10 cellular contexts compared by ENCODE assay signal in the genomic region with DNA sequence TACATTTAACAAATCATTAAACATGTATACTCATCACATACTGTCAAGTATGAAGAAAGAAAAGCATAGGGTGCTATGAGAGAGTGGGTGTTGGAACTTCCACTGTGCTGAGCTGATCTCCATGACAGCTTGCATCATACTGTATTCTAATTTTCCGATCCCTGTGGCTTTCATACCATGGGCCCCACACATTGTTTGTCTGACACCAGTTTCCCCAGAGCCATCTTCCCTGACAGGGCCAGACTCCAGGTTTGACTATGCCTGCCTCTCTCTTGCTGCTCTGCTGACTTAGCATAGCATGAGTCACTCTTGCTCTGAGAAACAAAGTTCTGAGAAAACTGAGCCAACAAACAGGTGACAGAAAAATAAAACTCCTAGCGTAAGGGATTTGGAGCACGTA. TPM values are rescaled to one million over a fixed set of nuclear protein-coding genes. Genes with fewer than 3 reads are reported as not detected.
DNase-seq lines count a peak whose midpoint lies in the region; ATAC-seq and TF ChIP-seq lines count a peak whose summit lies in the region.
"Had no signal": no experiment of that assay in that cellular context is flagged by ENCODE, and none has a peak within 500 bp of the region (broad histone marks: within the 10 kb centered on the region; RNA-seq: fewer than 3 reads in every experiment).

No MANE protein-coding gene starts in this region.

- no peaks in the 10 kb centered on the region for H3K27me3 ChIP-seq in esophagus muscularis mucosa

- H3K36me3 ChIP-seq in esophagus muscularis mucosa = no peaks in the 10 kb centered on the region

- peaks cover 0 to 10% (median 6%) of the 10 kb centered on the region in 4 donors for H3K9me3 ChIP-seq in esophagus muscularis mucosa

- no peak overlapping the region for H3K4me3 ChIP-seq in esophagus muscularis mucosa

- intact Hi-C loops in esophagus muscularis mucosa (cut with DNase I) = no loop called here

- no peak for TF ChIP-seq POLR2A in esophagus muscularis mucosa (IDR thresholded peaks at IDR 0.05; ENCODE audit: low read depth)

- H3K27ac ChIP-seq in esophagus muscularis mucosa (replicated peaks in 1 of 4) = no peak overlapping the region

- DNase-seq in activated CD8-positive, alpha-beta memory T cell treated with anti-CD3 and anti-CD28 coated beads, Interleukin-2, amount 50 U/mL, for 48 hours = peak; percentile 74
- DNase-seq in stimulated activated CD4-positive, alpha-beta T cell treated with anti-CD3 and anti-CD28 coated beads, Interleukin-4, amount 100 ng/mL, for 4 hours = peak; percentile 12 to 27
- DNase-seq in DMS114 treated with DMSO at 0.1 percent for 48 hours (lab: John Stamatoyannopoulos, UW; ENCODE audit: unreplicated experiment) (no peak), esophagus muscularis mucosa (ENCODE audit: extremely low spot score) (no peak), NK-92 (lab: John Stamatoyannopoulos, UW; ENCODE audit: unreplicated experiment) (no peak)
- DNase-seq: IMR-90 had no signal

- no peaks in the 10 kb centered on the region for H3K4me1 ChIP-seq in esophagus muscularis mucosa

- TF ChIP-seq EP300 in esophagus muscularis mucosa (IDR thresholded peaks at IDR 0.05) = no peak

- 76% methylated on average over 3 of the region's 3 CpGs for whole genome bisulfite sequencing in esophagus muscularis mucosa

- ATAC-seq in GM19372 (IDR thresholded peaks at IDR 0.05; ENCODE audit: low read depth, unreplicated experiment) = peak; percentile 72
- ATAC-seq in HG02981 (IDR thresholded peaks at IDR 0.05; ENCODE audit: unreplicated experiment) = peak; percentile 64
- ATAC-seq in HG03571 (IDR thresholded peaks at IDR 0.05; ENCODE audit: unreplicated experiment) = no peak

- no peak for TF ChIP-seq CTCF in esophagus muscularis mucosa (IDR thresholded peaks at IDR 0.05)

RNA-seq across cellular contexts. Expression of gene CASR, which starts 37.0 kb away (rescaled TPM):
- total RNA-seq in esophagus muscularis mucosa = under 1 TPM in 2 of 4 donors, not detected in 2; under 0.01 to 0.19 TPM
- total RNA-seq: IMR-90, SK-MEL-5 had no signal

Comparison
In these comparisons a context has a peak if more than half of its experiments do, and no peak if none do; other contexts are left out.
1. DNase-seq: peak in activated CD8-positive, alpha-beta memory T cell treated with anti-CD3 and anti-CD28 coated beads, Interleukin-2, amount 50 U/mL, for 48 hours (single experiment) and stimulated activated CD4-positive, alpha-beta T cell treated with anti-CD3 and anti-CD28 coated beads, Interleukin-4, amount 100 ng/mL, for 4 hours (2 of 2); none in DMS114 treated with DMSO at 0.1 percent for 48 hours (single experiment), esophagus muscularis mucosa (single experiment) and NK-92 (single experiment).